ENCODE assay signal across 16 cellular contexts in the genomic region with DNA sequence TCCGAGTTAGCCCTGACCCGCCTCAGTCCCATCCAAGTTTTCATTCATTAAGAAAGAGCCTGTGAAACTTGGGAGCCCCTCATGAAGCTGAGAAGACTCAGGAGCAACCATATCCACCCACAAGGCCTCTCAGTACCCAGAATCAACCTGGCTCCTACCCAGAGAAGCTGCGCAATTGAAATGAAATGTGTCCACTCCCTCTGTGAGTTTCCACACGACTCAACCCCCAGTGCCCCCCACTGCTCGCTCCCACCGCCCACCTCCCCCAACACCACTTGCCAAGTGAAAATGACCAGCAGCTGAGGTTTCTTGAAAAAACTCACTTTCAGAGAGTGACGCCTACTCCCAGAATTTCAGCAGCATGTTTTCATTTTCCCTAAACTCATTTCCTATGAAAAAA.
DNase-seq lines count a peak whose midpoint lies in the region; ATAC-seq and TF ChIP-seq lines count a peak whose summit lies in the region.
"Had no signal": no experiment of that assay in that cellular context is flagged by ENCODE, and none has a peak within 500 bp of the region (broad histone marks: within the 10 kb centered on the region; RNA-seq: fewer than 3 reads in every experiment).

No MANE protein-coding gene starts in this region.

- H3K4me3 ChIP-seq in fibroblast of the aortic adventitia (ENCODE audit: low read depth, low read length) (no peak overlapping the region), skeletal muscle cell (ENCODE audit: low read depth, low read length) (no peak overlapping the region)
- H3K4me3 ChIP-seq: hepatocyte, lung had no signal

- TF ChIP-seq CTCF in fibroblast of the aortic adventitia (IDR thresholded peaks at IDR 0.05; ENCODE audit: insufficient read depth, low read length) = no peak

- H3K9me3 Mint-ChIP-seq in activated T-helper 1 cell treated with anti-CD3 and anti-CD28 coated beads, Interleukin-12 subunit alpha, Interleukin-12 subunit beta, Interleukin-2, Interleukin-4 antibody, amounts not matched to agents 30 ng/mL and 10 ng/mL and 1 ng/mL, durations not matched to agents 14 hours and 24 hours and 36 hours = no peaks in the 10 kb centered on the region
- H3K9me3 Mint-ChIP-seq: endodermal cell had no signal

- H3K27ac Mint-ChIP-seq in activated T-helper 1 cell treated with anti-CD3 and anti-CD28 coated beads, Interleukin-12 subunit alpha, Interleukin-12 subunit beta, Interleukin-2, Interleukin-4 antibody, amounts not matched to agents 30 ng/mL and 10 ng/mL and 1 ng/mL, durations not matched to agents 14 hours and 24 hours and 36 hours = peak overlapping the region; percentile 37

- intact Hi-C loops in activated T-helper 1 cell treated with anti-CD3 and anti-CD28 coated beads, Interleukin-12 subunit alpha, Interleukin-12 subunit beta, Interleukin-2, Interleukin-4 antibody, amounts not matched to agents 30 ng/mL and 10 ng/mL and 1 ng/mL, durations not matched to agents 14 hours and 24 hours and 36 hours (cut with micrococcal nuclease) = loop anchor here (5.0 to 10.0 kb wide), 4 partner anchors 131 to 843 kb away; no protein-coding TSS in a partner anchor

- no peaks in the 10 kb centered on the region for H3K27me3 Mint-ChIP-seq in activated T-helper 1 cell treated with anti-CD3 and anti-CD28 coated beads, Interleukin-12 subunit alpha, Interleukin-12 subunit beta, Interleukin-2, Interleukin-4 antibody, amounts not matched to agents 30 ng/mL and 10 ng/mL and 1 ng/mL, durations not matched to agents 14 hours and 24 hours and 36 hours (ENCODE audit: insufficient read depth)

- peaks cover 20% of the 10 kb centered on the region for H3K36me3 Mint-ChIP-seq in activated T-helper 1 cell treated with anti-CD3 and anti-CD28 coated beads, Interleukin-12 subunit alpha, Interleukin-12 subunit beta, Interleukin-2, Interleukin-4 antibody, amounts not matched to agents 30 ng/mL and 10 ng/mL and 1 ng/mL, durations not matched to agents 14 hours and 24 hours and 36 hours (ENCODE audit: low read depth)

- DNase-seq in AG20443 (ENCODE audit: low spot score) = peak; percentile 86
- DNase-seq in activated T-helper 1 cell treated with anti-CD3 and anti-CD28 coated beads, Interleukin-12 subunit alpha, Interleukin-12 subunit beta, Interleukin-2, Interleukin-4 antibody, amounts not matched to agents 30 ng/mL and 10 ng/mL and 1 ng/mL, durations not matched to agents 14 hours and 24 hours and 36 hours (ENCODE audit: low spot score) = no peak
- peak; percentile 85 for DNase-seq in fibroblast of the aortic adventitia (ENCODE audit: low read depth)
- DNase-seq in skeletal muscle cell (ENCODE audit: low read depth) = peak; percentile 77
- no peak for DNase-seq in NCI-H128 (lab: John Stamatoyannopoulos, UW; ENCODE audit: unreplicated experiment)
- DNase-seq: COR-L47; endodermal cell; NCI-H1048; NCI-H345; occipital lobe; stimulated activated CD4-positive, alpha-beta T cell treated with anti-CD3 and anti-CD28 coated beads, Interleukin-2, amount 100 ng/mL, for 24 hours had no signal

- H3K4me3 Mint-ChIP-seq in activated T-helper 1 cell treated with anti-CD3 and anti-CD28 coated beads, Interleukin-12 subunit alpha, Interleukin-12 subunit beta, Interleukin-2, Interleukin-4 antibody, amounts not matched to agents 30 ng/mL and 10 ng/mL and 1 ng/mL, durations not matched to agents 14 hours and 24 hours and 36 hours = no peak overlapping the region
- H3K4me3 Mint-ChIP-seq: endodermal cell had no signal

- ATAC-seq in GM21447 (IDR thresholded peaks at IDR 0.05; ENCODE audit: unreplicated experiment) (no peak), GM18502 (IDR thresholded peaks at IDR 0.05; ENCODE audit: poor library complexity, unreplicated experiment) (no peak), GM21526 (IDR thresholded peaks at IDR 0.05; ENCODE audit: low FRiP score, unreplicated experiment) (no peak)

- H3K4me1 Mint-ChIP-seq in activated T-helper 1 cell treated with anti-CD3 and anti-CD28 coated beads, Interleukin-12 subunit alpha, Interleukin-12 subunit beta, Interleukin-2, Interleukin-4 antibody, amounts not matched to agents 30 ng/mL and 10 ng/mL and 1 ng/mL, durations not matched to agents 14 hours and 24 hours and 36 hours (ENCODE audit: low read depth) = peaks cover 20% of the 10 kb centered on the region
- H3K4me1 Mint-ChIP-seq: endodermal cell had no signal

Comparison
In these comparisons a context has a peak if more than half of its experiments do, and no peak if none do; other contexts are left out.
1. DNase-seq: peak in AG20443 (single experiment), fibroblast of the aortic adventitia (single experiment) and skeletal muscle cell (single experiment); none in activated T-helper 1 cell treated with anti-CD3 and anti-CD28 coated beads, Interleukin-12 subunit alpha, Interleukin-12 subunit beta, Interleukin-2, Interleukin-4 antibody, amounts not matched to agents 30 ng/mL and 10 ng/mL and 1 ng/mL, durations not matched to agents 14 hours and 24 hours and 36 hours (single experiment) and NCI-H128 (single experiment).